Comparison of ENCODE assay signal across 9 cellular contexts in the genomic region with DNA sequence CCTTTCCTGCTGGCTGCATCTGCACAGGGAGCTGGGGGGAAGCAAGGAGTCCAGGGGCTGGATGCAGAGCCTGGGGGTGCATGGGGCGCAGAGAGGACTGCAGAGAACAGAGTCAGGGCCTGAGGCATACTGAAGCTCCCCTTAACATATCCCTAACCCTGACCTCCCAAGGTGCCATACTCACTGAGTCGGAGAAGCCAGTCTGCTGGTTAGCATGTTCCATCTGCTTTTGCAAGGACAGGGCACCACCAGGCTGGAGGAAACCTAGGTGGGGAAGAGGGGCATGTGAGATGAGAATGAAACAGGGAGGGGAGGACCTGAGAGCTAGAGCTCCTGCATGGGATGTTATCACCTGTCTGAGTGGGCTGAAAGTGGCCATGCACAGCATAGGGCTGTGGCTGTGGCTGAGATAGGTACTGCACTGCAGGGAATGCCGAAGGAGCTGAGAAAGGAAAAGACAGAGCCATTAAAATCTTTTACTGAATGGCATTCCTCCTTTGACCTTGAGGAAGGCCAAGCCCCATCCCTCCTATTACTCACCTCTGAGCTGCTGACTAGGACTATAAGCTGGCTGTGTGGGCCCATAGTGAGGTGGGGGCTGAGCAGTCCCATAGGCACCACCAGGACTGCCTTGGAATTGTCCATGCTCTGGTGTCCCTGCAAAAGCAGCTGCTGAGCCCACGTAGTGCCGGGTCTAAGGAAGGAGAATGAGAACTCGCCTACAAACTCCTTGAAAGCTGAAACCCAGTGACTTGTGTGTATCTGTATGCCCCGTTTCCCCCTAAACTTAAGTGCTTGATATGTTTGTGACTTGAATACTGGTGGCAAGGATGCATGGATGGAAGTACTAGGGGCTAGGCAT. TPM values are rescaled to one million over a fixed set of nuclear protein-coding genes. Genes with fewer than 3 reads are reported as not detected.
A peak's percentile ranks its signal among the peaks of the same experiment; 100 is the strongest.
DNase-seq lines count a peak whose midpoint lies in the region; ATAC-seq, FAIRE-seq and TF ChIP-seq lines count a peak whose summit lies in the region.
"Had no signal": no experiment of that assay in that cellular context is flagged by ENCODE, and none has a peak within 500 bp of the region (broad histone marks: within the 10 kb centered on the region; RNA-seq: fewer than 3 reads in every experiment).

No MANE protein-coding gene starts in this region.

- peaks cover 59% of the 10 kb centered on the region for H3K4me1 ChIP-seq in BLaER1
- H3K4me1 ChIP-seq in HCT116 (ENCODE audit: control insufficient read depth in 1 of 2, insufficient read depth in 2 of 2, low read length in 2 of 2) = peaks cover 32 to 63% of the 10 kb centered on the region in 2 experiments
- peaks cover 46% of the 10 kb centered on the region for H3K4me1 ChIP-seq in keratinocyte (ENCODE audit: control insufficient read depth, extremely low read depth, insufficient read depth, low read length)

- H3K27ac ChIP-seq in BLaER1 (no peak overlapping the region), HCT116 (ENCODE audit: low read depth, low read length) (peak overlapping the region; percentile 93), keratinocyte (ENCODE audit: control insufficient read depth, insufficient read depth, low read length) (peak overlapping the region; percentile 40)

- H4K20me1 ChIP-seq in BLaER1 = peaks cover 68% of the 10 kb centered on the region
- peaks cover 36% of the 10 kb centered on the region for H4K20me1 ChIP-seq in HCT116 (ENCODE audit: insufficient read depth)
- peaks cover 50% of the 10 kb centered on the region for H4K20me1 ChIP-seq in keratinocyte (ENCODE audit: control insufficient read depth, extremely low read depth, insufficient read depth, low read length)

- FAIRE-seq in keratinocyte (lab: Jason Lieb, UNC) = no peak

- CTCF ChIA-PET in HCT116 (lab: Charles Lee) = interaction anchor here (0.7 to 2.2 kb wide), 6 partner anchors 16 to 261 kb away, joined by 3 to 7 read pairs (median 3); partner anchors contain the start of gene SLC2A4

- peaks cover 66% of the 10 kb centered on the region for H3K4me1 Mint-ChIP-seq in activated T-cell treated with anti-CD3 and anti-CD28 coated beads, Interleukin-2, amount 50 U/mL, for 24 hours (ENCODE audit: low read depth)

- no peak overlapping the region for H3K9ac ChIP-seq in BLaER1
- peak overlapping the region; percentile 90 for H3K9ac ChIP-seq in HCT116 (ENCODE audit: low read length)
- H3K9ac ChIP-seq in keratinocyte (ENCODE audit: control insufficient read depth, extremely low read depth, insufficient read depth, low read length) = peak overlapping the region; percentile 22

- peaks cover 77% of the 10 kb centered on the region for H3K36me3 ChIP-seq in BLaER1
- H3K36me3 ChIP-seq in HCT116 (ENCODE audit: control insufficient read depth in 1 of 2, insufficient read depth in 2 of 2, low read length in 2 of 2) = peaks cover 35 to 56% of the 10 kb centered on the region in 2 experiments
- H3K36me3 ChIP-seq in keratinocyte (ENCODE audit: control insufficient read depth in 2 of 2, extremely low read depth in 1 of 2, insufficient read depth in 2 of 2, low read length in 2 of 2) = peaks cover 43 to 68% of the 10 kb centered on the region in 2 experiments

- no peaks in the 10 kb centered on the region for H3K9me3 ChIP-seq in BLaER1
- no peaks in the 10 kb centered on the region for H3K9me3 ChIP-seq in HCT116 (ENCODE audit: control insufficient read depth in 1 of 2, insufficient read depth in 1 of 2, low read depth in 1 of 2, low read length in 2 of 2)
- no peaks in the 10 kb centered on the region for H3K9me3 ChIP-seq in keratinocyte (ENCODE audit: control insufficient read depth, low read depth, low read length)

- peak in 2 of 3 experiments; percentile 49 to 58; a peak in 4 of 6 replicates for TF ChIP-seq CTCF in HCT116 (IDR thresholded peaks at IDR 0.05 in 2 of 3, conservative IDR thresholded peaks at IDR 0.05 in 1 of 3; ENCODE audit: borderline replicate concordance in 1 of 3, insufficient read depth in 1 of 3, low read depth in 2 of 3, low read length in 2 of 3)
- TF ChIP-seq CTCF in keratinocyte (optimal IDR thresholded peaks at IDR 0.05 in 1 of 3, IDR thresholded peaks at IDR 0.05 in 1 of 3, conservative IDR thresholded peaks at IDR 0.05 in 1 of 3; ENCODE audit: extremely low read depth in 1 of 3, insufficient read depth in 2 of 3, low read length in 3 of 3) = peak in 2 of 3 experiments; percentile 25 to 49

- RAD21 ChIA-PET in HCT116 (lab: Charles Lee; ENCODE audit: low non-redundant PET in 1 of 2, low total read pairs in 2 of 2, uncharacterized antibody in 2 of 2, unreplicated experiment in 2 of 2) = no interaction called here

- H3K27ac Mint-ChIP-seq in activated T-cell treated with anti-CD3 and anti-CD28 coated beads, Interleukin-2, amount 50 U/mL, for 24 hours = peak overlapping the region; percentile 99

- H3K4me2 ChIP-seq in BLaER1 (peak overlapping the region; percentile 95), HCT116 (ENCODE audit: low read length) (peak overlapping the region; percentile 96), keratinocyte (ENCODE audit: control insufficient read depth, extremely low read depth, insufficient read depth, low read depth, low read length) (peak overlapping the region; percentile 88)

- H3K27me3 ChIP-seq in BLaER1 (no peaks in the 10 kb centered on the region), HCT116 (ENCODE audit: insufficient read depth, low read length) (no peaks in the 10 kb centered on the region), keratinocyte (ENCODE audit: control insufficient read depth, extremely low read depth, insufficient read depth, low read length) (no peaks in the 10 kb centered on the region)

- no peaks in the 10 kb centered on the region for H3K9me3 Mint-ChIP-seq in activated T-cell treated with anti-CD3 and anti-CD28 coated beads, Interleukin-2, amount 50 U/mL, for 24 hours

- POLR2A ChIA-PET in HCT116 (lab: Charles Lee) = interaction anchor here (1.0 to 2.3 kb wide), 7 partner anchors 17 to 91 kb away, joined by 3 to 11 read pairs (median 4); partner anchors contain the start of genes ACAP1, GABARAP, NEURL4 and PHF23

- no peak for TF ChIP-seq POLR2A in HCT116 (IDR thresholded peaks at IDR 0.05; ENCODE audit: borderline replicate concordance, extremely low read depth, insufficient read depth, insufficient read length)

- no peaks in the 10 kb centered on the region for H3K27me3 Mint-ChIP-seq in activated T-cell treated with anti-CD3 and anti-CD28 coated beads, Interleukin-2, amount 50 U/mL, for 24 hours

- H3K4me3 ChIP-seq in BLaER1 = no peak overlapping the region
- peak overlapping the region; percentile 81 to 96 for H3K4me3 ChIP-seq in HCT116 (replicated peaks in 1 of 2; ENCODE audit: low read depth in 1 of 2, low read length in 2 of 2)
- H3K4me3 ChIP-seq in keratinocyte (ENCODE audit: control insufficient read depth in 2 of 3, extremely low read depth in 1 of 3, insufficient read depth in 2 of 3, low read depth in 1 of 3, low read length in 3 of 3) = peak overlapping the region in 2 of 3 experiments; percentile 79 to 92

- dilution Hi-C loops in keratinocyte (cut with MboI; ENCODE audit: extremely low pct_ligation_motif_present, low sequenced_read_pairs) = no loop called here

- H3K4me3 Mint-ChIP-seq in activated T-cell treated with anti-CD3 and anti-CD28 coated beads, Interleukin-2, amount 50 U/mL, for 24 hours = peak overlapping the region; percentile 88

- H3K9me1 ChIP-seq in keratinocyte (ENCODE audit: control insufficient read depth, extremely low read depth, insufficient read depth, low read length) = peaks cover 8% of the 10 kb centered on the region

- H2AFZ ChIP-seq in HCT116 (ENCODE audit: low read depth, low read length, poor library complexity, severe bottlenecking) (no peak overlapping the region), keratinocyte (ENCODE audit: control insufficient read depth, low read length) (no peak overlapping the region)

- H3K36me3 Mint-ChIP-seq in activated T-cell treated with anti-CD3 and anti-CD28 coated beads, Interleukin-2, amount 50 U/mL, for 24 hours (ENCODE audit: low read depth) = peaks cover 96% of the 10 kb centered on the region

- H3K9me2 ChIP-seq in HCT116 (ENCODE audit: insufficient read depth) = no peaks in the 10 kb centered on the region

- TF ChIP-seq RAD21 in HCT116 (IDR thresholded peaks at IDR 0.05; ENCODE audit: low read depth) = no peak

- intact Hi-C loops in HCT116 (cut with micrococcal nuclease) = no loop called here

- ATAC-seq in HCT116 (peak; percentile 55), GM18867 (IDR thresholded peaks at IDR 0.05; ENCODE audit: unreplicated experiment) (no peak), GM21723 (IDR thresholded peaks at IDR 0.05; ENCODE audit: unreplicated experiment) (no peak), GM21737 (IDR thresholded peaks at IDR 0.05; ENCODE audit: unreplicated experiment) (no peak)

- H3K79me2 ChIP-seq in HCT116 (ENCODE audit: insufficient read depth, low read length) (peaks cover 65% of the 10 kb centered on the region), keratinocyte (ENCODE audit: control insufficient read depth, insufficient read depth, low read length) (peaks cover 54% of the 10 kb centered on the region)

- BruUV-seq in HCT116 (replicated peaks; lab: Mats Ljungman, UMichigan) = no TSS peak

- DNase-seq in HCT116 (ENCODE audit: low read depth, low spot score) (no peak), keratinocyte (ENCODE audit: low read depth, low spot score) (no peak), NCI-H748 treated with DMSO at 0.1 percent for 48 hours (lab: John Stamatoyannopoulos, UW) (no peak)
- DNase-seq in activated T-cell treated with anti-CD3 and anti-CD28 coated beads, Interleukin-2, amount 50 U/mL, for 24 hours = peak; percentile 65
- DNase-seq: NCI-H526 had no signal

RNA-seq across cellular contexts. Expression of gene GPS2, which starts 1.9 kb away (rescaled TPM):
- 61.3 TPM for total RNA-seq in HCT116 (2021; ENCODE audit: unreplicated experiment)
- 83.5 and 89.3 TPM in 2 replicates for polyA plus RNA-seq in HCT116 (2012)
- 20.7 to 54.1 TPM (median 24.7 TPM) in 3 replicates for polyA plus RNA-seq in keratinocyte
- 58.5 TPM for polyA plus RNA-seq in keratinocyte (2011; ENCODE audit: low read depth)
- 32.2 and 40.0 TPM in 2 replicates for polyA plus RNA-seq in keratinocyte (2011; cell fraction: cytosol; rRNA removed)
- polyA plus RNA-seq in keratinocyte (2011; cell fraction: nucleus; rRNA removed) = 47.1 and 50.6 TPM in 2 replicates
- 34.3 and 42.9 TPM in 2 replicates for polyA plus RNA-seq in keratinocyte (2012; ENCODE audit: low replicate concordance)
- 32.9 to 79.9 TPM (median 35.9 TPM) in 3 replicates for polyA minus RNA-seq in keratinocyte
- polyA minus RNA-seq in keratinocyte (2011; cell fraction: cytosol; rRNA and poly(A)+ RNA removed) = 21.3 TPM
- 9.5 and 11.7 TPM in 2 replicates for polyA minus RNA-seq in keratinocyte (2011; cell fraction: nucleus; rRNA and poly(A)+ RNA removed)

RNA-seq across cellular contexts. Expression of gene EIF5A, which starts 5.8 kb away (rescaled TPM):
- total RNA-seq in HCT116 (2021; ENCODE audit: unreplicated experiment) = 1,139 TPM
- polyA plus RNA-seq in HCT116 (2012) = 996 and 1,140 TPM in 2 replicates
- polyA plus RNA-seq in keratinocyte = 769 to 1,493 TPM (median 948 TPM) in 3 replicates
- polyA plus RNA-seq in keratinocyte (2011; ENCODE audit: low read depth) = 1,059 TPM
- 978 and 1,013 TPM in 2 replicates for polyA plus RNA-seq in keratinocyte (2011; cell fraction: cytosol; rRNA removed)
- polyA plus RNA-seq in keratinocyte (2011; cell fraction: nucleus; rRNA removed) = 468 and 536 TPM in 2 replicates
- polyA plus RNA-seq in keratinocyte (2012; ENCODE audit: low replicate concordance) = 614 and 1,141 TPM in 2 replicates
- 884 to 1,075 TPM (median 1,030 TPM) in 3 replicates for polyA minus RNA-seq in keratinocyte
- polyA minus RNA-seq in keratinocyte (2011; cell fraction: cytosol; rRNA and poly(A)+ RNA removed) = 1,192 TPM
- 194 and 269 TPM in 2 replicates for polyA minus RNA-seq in keratinocyte (2011; cell fraction: nucleus; rRNA and poly(A)+ RNA removed)

RNA-seq across cellular contexts. Expression of gene NEURL4, which starts 15.9 kb away (rescaled TPM):
- 56.9 TPM for total RNA-seq in HCT116 (2021; ENCODE audit: unreplicated experiment)
- polyA plus RNA-seq in HCT116 (2012) = 33.9 and 34.0 TPM in 2 replicates
- polyA plus RNA-seq in keratinocyte = 11.3 to 18.9 TPM (median 13.5 TPM) in 3 replicates
- 6.3 TPM for polyA plus RNA-seq in keratinocyte (2011; ENCODE audit: low read depth)
- polyA plus RNA-seq in keratinocyte (2011; cell fraction: cytosol; rRNA removed) = 4.4 and 4.9 TPM in 2 replicates
- polyA plus RNA-seq in keratinocyte (2011; cell fraction: nucleus; rRNA removed) = 70.5 and 88.4 TPM in 2 replicates
- polyA plus RNA-seq in keratinocyte (2012; ENCODE audit: low replicate concordance) = 12.4 and 13.1 TPM in 2 replicates
- 12.5 to 33.7 TPM (median 17.8 TPM) in 3 replicates for polyA minus RNA-seq in keratinocyte
- polyA minus RNA-seq in keratinocyte (2011; cell fraction: cytosol; rRNA and poly(A)+ RNA removed) = 6.1 TPM
- 32.3 TPM in 2 replicates for polyA minus RNA-seq in keratinocyte (2011; cell fraction: nucleus; rRNA and poly(A)+ RNA removed)

RNA-seq across cellular contexts. Expression of gene YBX2, which starts 18.8 kb away (rescaled TPM):
- total RNA-seq in HCT116 (2021; ENCODE audit: unreplicated experiment) = 2.3 TPM
- polyA plus RNA-seq in HCT116 (2012) = 1.00 and 2.1 TPM in 2 replicates
- 0.01 to 0.05 TPM (median 0.05 TPM) in 3 replicates for polyA plus RNA-seq in keratinocyte
- polyA plus RNA-seq in keratinocyte (2011; ENCODE audit: low read depth) = not detected
- polyA plus RNA-seq in keratinocyte (2011; cell fraction: cytosol; rRNA removed) = 0.05 TPM in 1 of 2 replicates, not detected in the other
- polyA plus RNA-seq in keratinocyte (2011; cell fraction: nucleus; rRNA removed) = 0.09 and 0.20 TPM in 2 replicates
- polyA plus RNA-seq in keratinocyte (2012; ENCODE audit: low replicate concordance) = 0.09 and 0.20 TPM in 2 replicates
- not detected in 3 replicates for polyA minus RNA-seq in keratinocyte
- polyA minus RNA-seq in keratinocyte (2011; cell fraction: cytosol; rRNA and poly(A)+ RNA removed) = not detected
- not detected in 2 replicates for polyA minus RNA-seq in keratinocyte (2011; cell fraction: nucleus; rRNA and poly(A)+ RNA removed)

RNA-seq across cellular contexts. Expression of gene ACAP1, which starts 23.1 kb away (rescaled TPM):
- 8.8 TPM for total RNA-seq in HCT116 (2021; ENCODE audit: unreplicated experiment)
- 22.2 and 28.1 TPM in 2 replicates for polyA plus RNA-seq in HCT116 (2012)
- 0.33 to 3.1 TPM (median 1.7 TPM) in 3 replicates for polyA plus RNA-seq in keratinocyte
- polyA plus RNA-seq in keratinocyte (2011; ENCODE audit: low read depth) = 0.87 TPM
- polyA plus RNA-seq in keratinocyte (2011; cell fraction: cytosol; rRNA removed) = 0.27 and 1.1 TPM in 2 replicates
- 0.22 and 0.29 TPM in 2 replicates for polyA plus RNA-seq in keratinocyte (2011; cell fraction: nucleus; rRNA removed)
- polyA plus RNA-seq in keratinocyte (2012; ENCODE audit: low replicate concordance) = 3.5 and 11.7 TPM in 2 replicates
- polyA minus RNA-seq in keratinocyte = not detected in 3 replicates
- not detected for polyA minus RNA-seq in keratinocyte (2011; cell fraction: cytosol; rRNA and poly(A)+ RNA removed)
- not detected in 2 replicates for polyA minus RNA-seq in keratinocyte (2011; cell fraction: nucleus; rRNA and poly(A)+ RNA removed)
